In genomic region chr11:18794956-18795355, GRCh38 we compare ENCODE assay signal across 26 cellular contexts. TPM values are rescaled to one million over a fixed set of nuclear protein-coding genes. Genes with fewer than 3 reads are reported as not detected.
DNase-seq lines count a peak whose midpoint lies in the region; ATAC-seq, FAIRE-seq and TF ChIP-seq lines count a peak whose summit lies in the region.
"Had no signal": no experiment of that assay in that cellular context is flagged by ENCODE, and none has a peak within 500 bp of the region (broad histone marks: within the 10 kb centered on the region; RNA-seq: fewer than 3 reads in every experiment).

No MANE protein-coding gene starts in this region.

- H3K9ac ChIP-seq in endodermal cell (ENCODE audit: extremely low read depth, low read length, poor library complexity, severe bottlenecking): no peak overlapping the region
- H3K9ac ChIP-seq: BLaER1 treated with 17β-estradiol and CSF1 and Interleukin-3, amounts not matched to agents 10 nM and 100 nM had no signal

- H3K4me3 Mint-ChIP-seq in endodermal cell (no peak overlapping the region), osteocyte (ENCODE audit: unreplicated experiment) (no peak overlapping the region)
- H3K4me3 Mint-ChIP-seq: CD4-positive, alpha-beta T cell; CD8-positive, alpha-beta memory T cell; GM23338; H9 had no signal

- no peaks in the 10 kb centered on the region for H3K9me3 ChIP-seq in endodermal cell (ENCODE audit: control insufficient read depth, low read length)
- H3K9me3 ChIP-seq: A549, BE2C had no signal

- TF ChIP-seq POLR2A in GM12892 (IDR thresholded peaks at IDR 0.05; ENCODE audit: low read depth, low read length): no peak

- H3K27ac Mint-ChIP-seq in endodermal cell: no peak overlapping the region
- H3K27ac Mint-ChIP-seq in osteocyte (ENCODE audit: unreplicated experiment): no peak overlapping the region
- H3K27ac Mint-ChIP-seq: CD14-positive monocyte; CD4-positive, alpha-beta T cell; CD8-positive, alpha-beta memory T cell; GM23338; H9 had no signal

- WGBS in endodermal cell (ENCODE audit: insufficient coverage in 1 of 2, insufficient read length in 1 of 2), 2 experiments: 65 to 71% methylated on average over 3 to 7 of the region's 7 CpGs

- no peaks in the 10 kb centered on the region for H3K36me3 ChIP-seq in endodermal cell (ENCODE audit: control insufficient read depth, insufficient read depth, low read length)
- H3K36me3 ChIP-seq: BE2C; BLaER1 treated with 17β-estradiol and CSF1 and Interleukin-3, amounts not matched to agents 10 nM and 100 nM had no signal

- H3K27me3 Mint-ChIP-seq in endodermal cell (ENCODE audit: insufficient read depth) (peaks cover 68% of the 10 kb centered on the region), osteocyte (ENCODE audit: unreplicated experiment) (peaks cover 68% of the 10 kb centered on the region)

- no peak for TF ChIP-seq CTCF in GM20000 (IDR thresholded peaks at IDR 0.05; ENCODE audit: extremely low read depth, missing control alignments)
- no peak for TF ChIP-seq CTCF in endodermal cell (conservative IDR thresholded peaks at IDR 0.05)
- TF ChIP-seq CTCF in osteocyte (IDR thresholded peaks at IDR 0.05): no peak

- H3K36me3 Mint-ChIP-seq in endodermal cell (ENCODE audit: low read depth) (peaks cover under 1% of the 10 kb centered on the region), osteocyte (ENCODE audit: unreplicated experiment) (no peaks in the 10 kb centered on the region)
- H3K36me3 Mint-ChIP-seq: CD14-positive monocyte; CD8-positive, alpha-beta memory T cell had no signal

- no peak for ATAC-seq in GM18511 (IDR thresholded peaks at IDR 0.05; ENCODE audit: unreplicated experiment)
- ATAC-seq: A549, GM23338, HCT116 had no signal

- H3K4me3 ChIP-seq in endodermal cell (ENCODE audit: low read length): no peak overlapping the region
- H3K4me3 ChIP-seq: A549; BLaER1 treated with 17β-estradiol and CSF1 and Interleukin-3, amounts not matched to agents 10 nM and 100 nM; GM23338 had no signal

- DNase-seq in GM12892 (ENCODE audit: insufficient read length) (no peak), GM20000 (ENCODE audit: low spot score) (peak; percentile 10), endodermal cell (peak; percentile 26), osteocyte (ENCODE audit: extremely low spot score, unreplicated experiment) (peak; percentile 11), NCI-H748 treated with DMSO at 0.1 percent for 48 hours (lab: John Stamatoyannopoulos, UW) (no peak), cerebellum (ENCODE audit: low spot score) (no peak)
- DNase-seq: 8988T; ACHN; AML-193; BE2C; CD4-positive, alpha-beta T cell; CD8-positive, alpha-beta memory T cell; DMS 273 treated with DMSO at 0.1 percent for 48 hours; DMS79; EL; GDM1; H9 had no signal

- H3K4me1 ChIP-seq in endodermal cell (ENCODE audit: control insufficient read depth, insufficient read depth, low read length): no peaks in the 10 kb centered on the region
- H3K4me1 ChIP-seq: BE2C had no signal

- H3K9me3 Mint-ChIP-seq in endodermal cell (no peaks in the 10 kb centered on the region), osteocyte (ENCODE audit: unreplicated experiment) (no peaks in the 10 kb centered on the region)
- H3K9me3 Mint-ChIP-seq: CD4-positive, alpha-beta T cell; GM23338; H9 had no signal

- FAIRE-seq in GM12892 (lab: Jason Lieb, UNC): peak; percentile 79
- FAIRE-seq: A549, D721Med, GM12891 had no signal

- peaks cover 28% of the 10 kb centered on the region for H3K4me1 Mint-ChIP-seq in endodermal cell
- peaks cover 5% of the 10 kb centered on the region for H3K4me1 Mint-ChIP-seq in osteocyte (ENCODE audit: unreplicated experiment)

- no peak overlapping the region for H3K27ac ChIP-seq in endodermal cell (ENCODE audit: low read depth, low read length)
- H3K27ac ChIP-seq: A549; BLaER1 treated with 17β-estradiol and CSF1 and Interleukin-3, amounts not matched to agents 10 nM and 100 nM had no signal

- peaks cover 41% of the 10 kb centered on the region for H3K27me3 ChIP-seq in endodermal cell (ENCODE audit: control insufficient read depth, insufficient read depth, low read length, poor library complexity, severe bottlenecking)

RNA-seq across cellular contexts. Expression of gene PTPN5, which starts 3.4 kb away (rescaled TPM):
- polyA plus RNA-seq in GM12892 (2012; ENCODE audit: missing spikeins): not detected
- 10 to 100 TPM; 27.6 to 51.0 TPM for total RNA-seq in endodermal cell
- 4.7 TPM for polyA plus RNA-seq in endodermal cell (2013, experiment 1 of 2)
- polyA plus RNA-seq in endodermal cell (2013, experiment 2 of 2): 5.1 TPM
- total RNA-seq in osteocyte: not detected in 2 replicates
- 26.1 TPM for total RNA-seq in cerebellum
- total RNA-seq: CD4-positive, alpha-beta T cell; CD8-positive, alpha-beta memory T cell; H4 had no signal
- polyA plus RNA-seq: CD14-positive monocyte; CD8-positive, alpha-beta memory T cell had no signal

Comparison
In these comparisons a context has a peak if more than half of its experiments do, and no peak if none do; other contexts are left out.
1. DNase-seq: peak in GM20000 (single experiment), endodermal cell (single experiment) and osteocyte (single experiment); none in GM12892 (single experiment), NCI-H748 treated with DMSO at 0.1 percent for 48 hours (single experiment) and cerebellum (single experiment).
2. RNA of gene PTPN5, which starts 3.4 kb away (total RNA-seq): 27.6 to 51.0 TPM in endodermal cell and 26.1 TPM in cerebellum (single experiment); not detected in osteocyte; every median in the first group is over 10 times any median in the second.